9 cellular contexts compared by ENCODE assay signal in the genomic region with DNA sequence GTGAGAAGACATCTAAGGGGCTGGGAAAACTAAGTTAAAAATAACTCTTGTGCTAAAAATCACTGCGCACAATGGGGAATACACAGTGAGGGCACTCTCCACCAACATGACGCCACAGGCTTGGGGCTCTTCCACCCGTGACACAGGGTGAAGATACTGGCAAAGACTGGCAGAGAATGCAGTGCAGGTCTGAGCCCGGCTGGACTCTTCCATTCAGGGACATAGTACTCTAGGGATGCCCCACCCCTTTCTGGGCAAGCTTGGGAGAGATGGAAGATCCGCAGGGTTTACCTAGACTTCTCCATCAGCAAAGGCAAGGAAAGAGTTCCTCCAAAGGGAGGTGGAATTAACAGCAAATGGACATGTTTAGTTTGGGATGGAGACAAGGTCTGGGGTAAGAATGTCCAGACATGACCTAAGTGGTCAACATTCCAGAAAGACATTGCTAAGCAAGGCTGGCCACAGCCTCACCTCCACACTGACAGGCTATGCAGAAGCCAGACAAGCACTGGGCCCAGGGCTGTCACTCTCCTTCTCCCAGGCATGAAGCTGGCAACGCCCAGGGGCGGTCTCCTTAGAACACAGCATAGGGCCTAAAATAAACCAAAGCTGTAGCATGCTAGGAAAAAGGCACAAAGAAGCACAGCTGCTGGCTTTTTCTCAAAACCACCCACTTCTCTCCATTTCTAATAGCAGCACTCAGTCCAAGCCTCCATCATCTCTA. TPM values are rescaled to one million over a fixed set of nuclear protein-coding genes. Genes with fewer than 3 reads are reported as not detected.
A peak's percentile ranks its signal among the peaks of the same experiment; 100 is the strongest.
DNase-seq lines count a peak whose midpoint lies in the region; ATAC-seq and TF ChIP-seq lines count a peak whose summit lies in the region.
"Had no signal": no experiment of that assay in that cellular context is flagged by ENCODE, and none has a peak within 500 bp of the region (broad histone marks: within the 10 kb centered on the region; RNA-seq: fewer than 3 reads in every experiment).

No MANE protein-coding gene starts in this region.

- H3K9me3 ChIP-seq in subcutaneous abdominal adipose tissue (ENCODE audit: control insufficient read depth in 5 of 5, low read length in 5 of 5), result no peaks in the 10 kb centered on the region
- no peaks in the 10 kb centered on the region for H3K9me3 ChIP-seq in WERI-Rb-1 (ENCODE audit: severe bottlenecking)
- no peaks in the 10 kb centered on the region for H3K9me3 ChIP-seq in PC-9 (ENCODE audit: insufficient read depth, low read depth)

- H3K79me1 ChIP-seq in mesendoderm (ENCODE audit: low read length), result peaks cover 2% of the 10 kb centered on the region

- no CpG with 5 or more reads among the region's 7 CpGs for WGBS in mesendoderm (ENCODE audit: extremely low coverage, insufficient coverage, low lambda C conversion rate)

- no peak overlapping the region for H3K4ac ChIP-seq in mesendoderm (ENCODE audit: low read depth, low read length)

- no peak overlapping the region for H2BK15ac ChIP-seq in mesendoderm (replicated peaks; ENCODE audit: low read depth)

- H3K27me3 ChIP-seq in HL-60 (ENCODE audit: insufficient read depth, poor library complexity, severe bottlenecking), result no peaks in the 10 kb centered on the region
- no peaks in the 10 kb centered on the region for H3K27me3 ChIP-seq in subcutaneous abdominal adipose tissue (ENCODE audit: control insufficient read depth in 5 of 5, insufficient read depth in 4 of 5, low read length in 5 of 5)
- no peaks in the 10 kb centered on the region for H3K27me3 ChIP-seq in mesendoderm (ENCODE audit: insufficient read depth, low read length, poor library complexity)
- H3K27me3 ChIP-seq in WERI-Rb-1 (ENCODE audit: insufficient read depth, low read depth, severe bottlenecking), result no peaks in the 10 kb centered on the region
- no peaks in the 10 kb centered on the region for H3K27me3 ChIP-seq in PC-9 (ENCODE audit: insufficient read depth, low read depth)

- no peak overlapping the region for H4K8ac ChIP-seq in mesendoderm (ENCODE audit: low read depth, low read length)

- H2BK120ac ChIP-seq in mesendoderm (ENCODE audit: low read depth, low read length), result no peak overlapping the region

- H4K20me1 ChIP-seq in PC-9 (ENCODE audit: insufficient read depth), result no peaks in the 10 kb centered on the region

- H3K4me1 ChIP-seq in subcutaneous abdominal adipose tissue (ENCODE audit: control insufficient read depth in 5 of 5, insufficient read depth in 5 of 5, low read length in 5 of 5) (peaks cover 6 to 80% (median 74%) of the 10 kb centered on the region in 5 donors), mesendoderm (ENCODE audit: control insufficient read depth, low read depth, low read length) (peaks cover 5% of the 10 kb centered on the region), PC-9 (replicated peaks; ENCODE audit: insufficient read depth) (no peaks in the 10 kb centered on the region)

- peak; percentile 66 for ATAC-seq in left lobe of liver

- no peak overlapping the region for H2AFZ ChIP-seq in PC-9

- CTCF ChIA-PET in PC-9 (lab: Charles Lee), result no interaction called here

- H2BK5ac ChIP-seq in mesendoderm (ENCODE audit: low read length), result no peak overlapping the region

- H3K56ac ChIP-seq in mesendoderm (ENCODE audit: low read length), result no peak overlapping the region

- intact Hi-C loops in PC-9 (cut with micrococcal nuclease; ENCODE audit: unreplicated experiment), result no loop called here

- no TSS peak for BruUV-seq in PC-9 (replicated peaks; lab: Mats Ljungman, UMichigan)

- H3K9ac ChIP-seq in subcutaneous abdominal adipose tissue (ENCODE audit: low read length in 5 of 5), result no peak overlapping the region
- no peak overlapping the region for H3K9ac ChIP-seq in mesendoderm (ENCODE audit: low read length)

- H2AK5ac ChIP-seq in mesendoderm (ENCODE audit: low read length), result no peak overlapping the region

- no peak overlapping the region for H3K18ac ChIP-seq in mesendoderm (ENCODE audit: low read length)

- H3F3A ChIP-seq in PC-9 (ENCODE audit: insufficient read depth, low read depth), result no peaks in the 10 kb centered on the region

- no peak overlapping the region for H3K4me2 ChIP-seq in mesendoderm (ENCODE audit: low read length)
- H3K4me2 ChIP-seq in PC-9, result no peak overlapping the region

- H3K4me3 ChIP-seq in HL-60 (replicated peaks; ENCODE audit: insufficient read depth, low read length), result no peak overlapping the region
- H3K4me3 ChIP-seq in subcutaneous abdominal adipose tissue (ENCODE audit: low read depth in 1 of 5, low read length in 5 of 5), result no peak overlapping the region
- no peak overlapping the region for H3K4me3 ChIP-seq in mesendoderm (ENCODE audit: low read length)
- no peak overlapping the region for H3K4me3 ChIP-seq in WERI-Rb-1 (ENCODE audit: low read depth, low read length)
- H3K4me3 ChIP-seq in PC-9, result no peak overlapping the region

- POLR2A ChIA-PET in PC-9 (lab: Charles Lee; ENCODE audit: unreplicated experiment), result no interaction called here

- H3K9me2 ChIP-seq in PC-9 (ENCODE audit: insufficient read depth), result no peaks in the 10 kb centered on the region

- H3K79me2 ChIP-seq in mesendoderm (ENCODE audit: control insufficient read depth, insufficient read depth, low read length), result no peaks in the 10 kb centered on the region
- H3K79me2 ChIP-seq in PC-9 (ENCODE audit: low read depth), result no peaks in the 10 kb centered on the region

- peak overlapping the region; percentile 52; the same call in 1 of the 2 replicates for H3K27ac ChIP-seq in HL-60 (replicated peaks)
- H3K27ac ChIP-seq in cingulate gyrus (ENCODE audit: low read depth, low read length), result peak overlapping the region; percentile 57
- H3K27ac ChIP-seq in subcutaneous abdominal adipose tissue (ENCODE audit: low read depth, low read length), result peak overlapping the region; percentile 79
- H3K27ac ChIP-seq in mesendoderm (ENCODE audit: low read depth, low read length), result no peak overlapping the region
- H3K27ac ChIP-seq in WERI-Rb-1, result no peak overlapping the region
- H3K27ac ChIP-seq in PC-9, result no peak overlapping the region

- no peak overlapping the region for H3K23ac ChIP-seq in mesendoderm (ENCODE audit: low read length)

- H4K5ac ChIP-seq in mesendoderm (ENCODE audit: low read length), result no peak overlapping the region

- no peak for DNase-seq in HL-60 (ENCODE audit: low read depth in 1 of 2, low spot score in 1 of 2)
- DNase-seq in left lobe of liver (ENCODE audit: low spot score), result no peak
- DNase-seq in mesendoderm, result no peak
- no peak for DNase-seq in WERI-Rb-1
- DNase-seq in stimulated activated naive CD4-positive, alpha-beta T cell treated with Interleukin-2 at 50 U/mL for 16 hours (lab: John Stamatoyannopoulos, UW), result no peak
- DNase-seq in PC-9, result no peak
- DNase-seq: KG1 had no signal

- H3K36me3 ChIP-seq in subcutaneous abdominal adipose tissue (ENCODE audit: control insufficient read depth in 5 of 5, insufficient read depth in 5 of 5, low read length in 5 of 5), result peaks cover 0 to 17% (median 3%) of the 10 kb centered on the region in 5 donors
- no peaks in the 10 kb centered on the region for H3K36me3 ChIP-seq in mesendoderm (ENCODE audit: control insufficient read depth, insufficient read depth, low read length)
- H3K36me3 ChIP-seq in WERI-Rb-1, result peaks cover 17% of the 10 kb centered on the region
- H3K36me3 ChIP-seq in PC-9 (ENCODE audit: low read depth), result no peaks in the 10 kb centered on the region

- no peak for TF ChIP-seq CTCF in HL-60 (IDR thresholded peaks at IDR 0.05; ENCODE audit: insufficient read depth, low read length)
- TF ChIP-seq CTCF in WERI-Rb-1 (IDR thresholded peaks at IDR 0.05; ENCODE audit: low read depth, low read length), result no peak
- no peak for TF ChIP-seq CTCF in PC-9 (conservative IDR thresholded peaks at IDR 0.05)

RNA-seq across cellular contexts. Expression of gene XPNPEP1, which starts 28.1 kb away (rescaled TPM):
- total RNA-seq in left lobe of liver (18.7 TPM), PC-9 (2021) (24.6 and 29.8 TPM in 2 replicates)
- 25.4 TPM for polyA plus RNA-seq in mesendoderm (2013, experiment 1 of 2)
- 26.0 TPM for polyA plus RNA-seq in mesendoderm (2013, experiment 2 of 2)

Comparison
In these comparisons a context has a peak if more than half of its experiments do, and no peak if none do; other contexts are left out.
1. H3K27ac ChIP-seq: peak in HL-60 (single experiment), cingulate gyrus (single experiment) and subcutaneous abdominal adipose tissue (single experiment); none in mesendoderm (single experiment), WERI-Rb-1 (single experiment) and PC-9 (single experiment).